22 cellular contexts compared by ENCODE assay signal in the genomic region with DNA sequence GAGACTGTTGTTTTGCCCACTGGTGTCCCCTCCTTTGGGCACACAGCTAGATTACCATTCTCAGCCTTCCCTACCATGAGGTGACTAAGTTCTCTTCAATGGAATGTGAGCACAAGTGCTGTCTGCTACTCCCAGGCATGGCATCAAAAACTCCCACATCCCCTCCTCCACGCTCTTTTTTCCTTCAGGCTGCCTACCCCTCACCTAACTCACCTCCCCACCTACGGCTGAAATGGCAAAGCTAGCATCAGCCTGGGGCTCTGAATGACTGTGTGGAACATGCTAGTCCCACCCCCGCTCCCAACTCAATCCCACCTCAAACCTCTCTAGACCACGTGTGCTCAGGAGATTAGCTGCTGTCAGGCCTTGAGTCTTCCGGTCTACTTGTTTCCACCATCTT.
"Had no signal": no experiment of that assay in that cellular context is flagged by ENCODE, and none has a peak within 500 bp of the region (broad histone marks: within the 10 kb centered on the region; RNA-seq: fewer than 3 reads in every experiment).

No MANE protein-coding gene starts in this region.

- H3K27me3 ChIP-seq: esophagus squamous epithelium, gastroesophageal sphincter, neutrophil, right lobe of liver, spleen had no signal

- ATAC-seq: effector memory CD8-positive, alpha-beta T cell; gastroesophageal sphincter; left colon; left ventricle myocardium superior; psoas muscle; right lobe of liver had no signal

- H3K27ac Mint-ChIP-seq: effector memory CD8-positive, alpha-beta T cell; naive B cell; nephron had no signal

- H3K36me3 ChIP-seq: esophagus squamous epithelium, gastroesophageal sphincter, neutrophil, right lobe of liver, spleen had no signal

- H3K4me3 ChIP-seq: esophagus squamous epithelium, gastroesophageal sphincter, lung, psoas muscle, right lobe of liver, spleen had no signal

- DNase-seq: effector memory CD8-positive, alpha-beta T cell; esophagus squamous epithelium; foreskin fibroblast; glutamatergic neuron; left colon; left ventricle myocardium superior; mesenchymal stem cell; naive B cell; psoas muscle; retina; right lobe of liver; spleen; stimulated activated CD4-positive, alpha-beta T cell treated with anti-CD3 and anti-CD28 coated beads, Interleukin-15, amount 100 ng/mL, for 24 hours; stimulated activated CD4-positive, alpha-beta T cell treated with anti-CD3 and anti-CD28 coated beads, Interleukin-1b, Interleukin-23, amount 100 ng/mL, for 48 hours; stimulated activated CD4-positive, alpha-beta T cell treated with anti-CD3 and anti-CD28 coated beads, Interleukin-4, amount 100 ng/mL, for 24 hours; stimulated activated naive CD4-positive, alpha-beta T cell; trophoblast cell had no signal

- H3K9me3 ChIP-seq: esophagus squamous epithelium, gastroesophageal sphincter, neutrophil, psoas muscle, right lobe of liver, spleen had no signal

- H3K9me3 Mint-ChIP-seq: effector memory CD8-positive, alpha-beta T cell; naive B cell had no signal

- H3K27ac ChIP-seq: epithelial cell of prostate, esophagus squamous epithelium, gastroesophageal sphincter, neutrophil, psoas muscle, right lobe of liver, spleen had no signal

- H3K4me1 ChIP-seq: esophagus squamous epithelium, gastroesophageal sphincter, psoas muscle, right lobe of liver, spleen had no signal

- H3K4me1 Mint-ChIP-seq: naive B cell had no signal

- H3K4me3 Mint-ChIP-seq: effector memory CD8-positive, alpha-beta T cell; naive B cell; nephron had no signal

- H3K36me3 Mint-ChIP-seq: naive B cell had no signal
